Comparison of ENCODE assay signal across 8 cellular contexts in genomic region chr12:52119398-52120254, GRCh38. TPM values are rescaled to one million over a fixed set of nuclear protein-coding genes. Genes with fewer than 3 reads are reported as not detected.
DNase-seq lines count a peak whose midpoint lies in the region; ATAC-seq and TF ChIP-seq lines count a peak whose summit lies in the region.

No MANE protein-coding gene starts in this region.

- in situ Hi-C loops in transverse colon (cut with MboI; ENCODE audit: low pct_ligation_motif_present in 1 of 4, low pct_unique_long_range_greater_than_20kb in 1 of 4, low sequenced_read_pairs in 3 of 4) = no loop called here

- TF ChIP-seq EP300 in transverse colon (IDR thresholded peaks at IDR 0.05; ENCODE audit: low read depth) = no peak

- peak; percentile 75 for DNase-seq in NT2/D1 (ENCODE audit: low read depth, low spot score)
- peak in 1 of 2 donors; percentile 62 for DNase-seq in activated naive CD4-positive, alpha-beta T cell treated with anti-CD3 and anti-CD28 coated beads, Interleukin-2, amount 50 U/mL, for 72 hours (ENCODE audit: low spot score in 2 of 2)
- peak; percentile 91 for DNase-seq in islet precursor cell
- DNase-seq in transverse colon = peak; percentile 47

- intact Hi-C loops in transverse colon (cut with DNase I; ENCODE audit: low total_unique reads) = no loop called here

- H3K36me3 Mint-ChIP-seq in activated naive CD4-positive, alpha-beta T cell treated with anti-CD3 and anti-CD28 coated beads, Interleukin-2, amount 50 U/mL, for 72 hours = no peaks in the 10 kb centered on the region

- WGBS in transverse colon (ENCODE audit: low coverage in 1 of 2), 2 donors = 18 to 25% methylated on average over 2 to 22 of the region's 23 CpGs

- H3K4me1 ChIP-seq in BLaER1 treated with 17β-estradiol and CSF1 and Interleukin-3, amounts not matched to agents 10 nM and 100 nM = peaks cover 54 to 76% (median 72%) of the 10 kb centered on the region in 10 experiments
- H3K4me1 ChIP-seq in NT2/D1 (ENCODE audit: insufficient read depth, insufficient read length) (peaks cover 30% of the 10 kb centered on the region), transverse colon (peaks cover 4 to 21% (median 9%) of the 10 kb centered on the region in 4 donors)

- peak overlapping the region in 9 of 11 experiments; percentile 51 to 73 (median 67); a peak in 17 of 22 replicates for H3K27ac ChIP-seq in BLaER1 treated with 17β-estradiol and CSF1 and Interleukin-3, amounts not matched to agents 10 nM and 100 nM
- peak overlapping the region in 1 of 4 donors; percentile 5 for H3K27ac ChIP-seq in transverse colon

- H3K9me3 ChIP-seq in BLaER1 treated with 17β-estradiol and CSF1 and Interleukin-3, amounts not matched to agents 10 nM and 100 nM (replicated peaks in 1 of 11) = peaks cover 0 to 5% (median under 1%) of the 10 kb centered on the region in 11 experiments; a peak in 6 of 22 replicates
- H3K9me3 ChIP-seq in NT2/D1 (ENCODE audit: insufficient read depth, low read length) (no peaks in the 10 kb centered on the region), transverse colon (no peaks in the 10 kb centered on the region)

- TF ChIP-seq POLR2A in transverse colon (IDR thresholded peaks at IDR 0.05) = no peak

- peak overlapping the region in 5 of 11 experiments; percentile 1 to 50 (median 31); a peak in 7 of 22 replicates for H3K9ac ChIP-seq in BLaER1 treated with 17β-estradiol and CSF1 and Interleukin-3, amounts not matched to agents 10 nM and 100 nM
- peak overlapping the region; percentile 47 for H3K9ac ChIP-seq in NT2/D1 (ENCODE audit: insufficient read length, low read depth)

- ATAC-seq in GM21423 (IDR thresholded peaks at IDR 0.05; ENCODE audit: unreplicated experiment) (peak; percentile 21), GM21717 (IDR thresholded peaks at IDR 0.05; ENCODE audit: unreplicated experiment) (no peak), GM19035 (IDR thresholded peaks at IDR 0.05; ENCODE audit: unreplicated experiment) (no peak)
- peak; percentile 54 to 68 for ATAC-seq in activated naive CD4-positive, alpha-beta T cell treated with anti-CD3 and anti-CD28 coated beads, Interleukin-2, amount 50 U/mL, for 72 hours

- H3K27ac Mint-ChIP-seq in activated naive CD4-positive, alpha-beta T cell treated with anti-CD3 and anti-CD28 coated beads, Interleukin-2, amount 50 U/mL, for 72 hours = no peak overlapping the region

- no peaks in the 10 kb centered on the region for H3K27me3 ChIP-seq in BLaER1 treated with 17β-estradiol and CSF1 and Interleukin-3, amounts not matched to agents 10 nM and 100 nM
- H3K27me3 ChIP-seq in NT2/D1 (ENCODE audit: insufficient read depth, insufficient read length) = no peaks in the 10 kb centered on the region
- H3K27me3 ChIP-seq in transverse colon = peaks cover 2% of the 10 kb centered on the region

- peak; percentile 46 to 69 (median 65) for TF ChIP-seq CTCF in transverse colon (IDR thresholded peaks at IDR 0.05)

- H3K9me3 Mint-ChIP-seq in activated naive CD4-positive, alpha-beta T cell treated with anti-CD3 and anti-CD28 coated beads, Interleukin-2, amount 50 U/mL, for 72 hours = no peaks in the 10 kb centered on the region

- peak overlapping the region; percentile 67 to 95 (median 81) for H3K4me2 ChIP-seq in BLaER1 treated with 17β-estradiol and CSF1 and Interleukin-3, amounts not matched to agents 10 nM and 100 nM

- peak overlapping the region in 1 of 10 experiments; percentile 19; a peak in 1 of 20 replicates for H3K4me3 ChIP-seq in BLaER1 treated with 17β-estradiol and CSF1 and Interleukin-3, amounts not matched to agents 10 nM and 100 nM
- H3K4me3 ChIP-seq in NT2/D1 (ENCODE audit: insufficient read length, low read depth) (no peak overlapping the region), transverse colon (no peak overlapping the region)

- no peaks in the 10 kb centered on the region; a peak in 1 of 22 replicates for H4K20me1 ChIP-seq in BLaER1 treated with 17β-estradiol and CSF1 and Interleukin-3, amounts not matched to agents 10 nM and 100 nM

- H3K36me3 ChIP-seq in BLaER1 treated with 17β-estradiol and CSF1 and Interleukin-3, amounts not matched to agents 10 nM and 100 nM = no peaks in the 10 kb centered on the region
- H3K36me3 ChIP-seq in NT2/D1 (ENCODE audit: insufficient read depth, insufficient read length, low read length) (no peaks in the 10 kb centered on the region), transverse colon (no peaks in the 10 kb centered on the region)

RNA-seq across cellular contexts. Expression of gene SMIM41, which starts 40.1 kb away (rescaled TPM):
- not detected for total RNA-seq in activated naive CD4-positive, alpha-beta T cell treated with anti-CD3 and anti-CD28 coated beads, Interleukin-2, amount 50 U/mL, for 72 hours
- total RNA-seq in transverse colon = 1 to 10 TPM in 1 of 4 donors, under 1 TPM in 2, not detected in 1; 0.64 to 1.5 (median 0.80) TPM

RNA-seq across cellular contexts. Expression of gene ATG101, which starts 49.8 kb away (rescaled TPM):
- total RNA-seq in activated naive CD4-positive, alpha-beta T cell treated with anti-CD3 and anti-CD28 coated beads, Interleukin-2, amount 50 U/mL, for 72 hours = 10 to 100 TPM; 28.5 to 46.8 TPM
- total RNA-seq in transverse colon = 10 to 100 TPM; 15.7 to 64.1 (median 51.6) TPM

Comparison
In these comparisons a context has a peak if more than half of its experiments do, and no peak if none do; other contexts are left out.
1. ATAC-seq: peak in GM21423 (single experiment) and activated naive CD4-positive, alpha-beta T cell treated with anti-CD3 and anti-CD28 coated beads, Interleukin-2, amount 50 U/mL, for 72 hours (2 of 2); none in GM21717 (single experiment) and GM19035 (single experiment).